In the genomic region with DNA sequence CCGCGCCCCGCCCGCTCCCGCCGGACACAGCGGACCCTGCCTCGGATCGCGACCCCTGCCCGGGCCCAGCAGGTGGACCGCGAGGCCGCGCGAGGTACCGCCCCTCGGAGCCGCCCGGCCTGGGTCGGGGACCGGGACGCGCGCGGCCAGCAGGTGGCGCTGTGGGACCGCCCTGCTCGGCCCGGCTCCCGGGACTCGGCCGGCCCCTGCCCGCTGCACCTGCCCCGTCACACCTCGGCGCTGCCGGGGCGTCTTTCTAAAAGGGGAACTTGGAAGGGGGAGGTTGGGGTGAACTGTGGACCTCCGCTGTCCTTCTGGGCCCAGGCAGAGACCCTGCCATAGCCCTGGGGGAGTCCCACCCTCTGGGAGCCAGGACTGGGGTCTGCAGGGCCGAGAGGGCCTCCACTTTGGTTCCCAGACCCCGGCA, we compare ENCODE assay signal across 8 cellular contexts. TPM values are rescaled to one million over a fixed set of nuclear protein-coding genes. Genes with fewer than 3 reads are reported as not detected.
A peak's percentile ranks its signal among the peaks of the same experiment; 100 is the strongest.
DNase-seq lines count a peak whose midpoint lies in the region; ATAC-seq, FAIRE-seq and TF ChIP-seq lines count a peak whose summit lies in the region.

No MANE protein-coding gene starts in this region.

- H4K20me1 ChIP-seq in keratinocyte (ENCODE audit: control insufficient read depth, extremely low read depth, insufficient read depth, low read length): no peaks in the 10 kb centered on the region

- no peaks in the 10 kb centered on the region for H3K9me1 ChIP-seq in keratinocyte (ENCODE audit: control insufficient read depth, extremely low read depth, insufficient read depth, low read length)

- H3K4me2 ChIP-seq in keratinocyte (ENCODE audit: control insufficient read depth, extremely low read depth, insufficient read depth, low read depth, low read length): no peak overlapping the region

- ATAC-seq in HG03354 (IDR thresholded peaks at IDR 0.05; ENCODE audit: poor library complexity, severe bottlenecking, unreplicated experiment) (peak; percentile 40), GM21526 (IDR thresholded peaks at IDR 0.05; ENCODE audit: low FRiP score, unreplicated experiment) (no peak)

- no peak overlapping the region for H3K27ac ChIP-seq in keratinocyte (ENCODE audit: control insufficient read depth, insufficient read depth, low read length)

- H3K9ac ChIP-seq in keratinocyte (ENCODE audit: control insufficient read depth, extremely low read depth, insufficient read depth, low read length): no peak overlapping the region

- no peak overlapping the region for H2AFZ ChIP-seq in keratinocyte (ENCODE audit: control insufficient read depth, low read length)

- H3K36me3 ChIP-seq in keratinocyte (ENCODE audit: control insufficient read depth in 2 of 2, extremely low read depth in 1 of 2, insufficient read depth in 2 of 2, low read length in 2 of 2): peaks cover 0 to 14% of the 10 kb centered on the region in 2 experiments

- H3K9me3 ChIP-seq in keratinocyte (ENCODE audit: control insufficient read depth, low read depth, low read length): no peaks in the 10 kb centered on the region

- H3K4me3 ChIP-seq in keratinocyte (ENCODE audit: control insufficient read depth in 2 of 3, extremely low read depth in 1 of 3, insufficient read depth in 2 of 3, low read depth in 1 of 3, low read length in 3 of 3): no peak overlapping the region

- FAIRE-seq in keratinocyte (lab: Jason Lieb, UNC): no peak

- DNase-seq in ELR (ENCODE audit: low read depth): peak; percentile 58
- DNase-seq in T-helper 22 cell (ENCODE audit: low read depth): peak; percentile 51
- DNase-seq in astrocyte of the hippocampus (ENCODE audit: low read depth, low spot score): peak; percentile 73
- no peak for DNase-seq in keratinocyte (ENCODE audit: low read depth, low spot score)
- peak in 2 of 3 donors; percentile 69 to 81 for DNase-seq in stimulated activated CD4-positive, alpha-beta T cell treated with anti-CD3 and anti-CD28 coated beads, TNF-alpha, amount 100 ng/mL, for 1 hour (ENCODE audit: low read depth in 3 of 3, low spot score in 1 of 3)
- DNase-seq in DMS79 (lab: John Stamatoyannopoulos, UW): no peak

- peaks cover 14% of the 10 kb centered on the region for H3K4me1 ChIP-seq in keratinocyte (ENCODE audit: control insufficient read depth, extremely low read depth, insufficient read depth, low read length)

- H3K27me3 ChIP-seq in keratinocyte (ENCODE audit: control insufficient read depth, extremely low read depth, insufficient read depth, low read length): peaks cover 8% of the 10 kb centered on the region

- TF ChIP-seq CTCF in keratinocyte (optimal IDR thresholded peaks at IDR 0.05 in 1 of 3, IDR thresholded peaks at IDR 0.05 in 1 of 3, conservative IDR thresholded peaks at IDR 0.05 in 1 of 3; ENCODE audit: extremely low read depth in 1 of 3, insufficient read depth in 2 of 3, low read length in 3 of 3): peak in 2 of 3 experiments; percentile 57 to 94

- no peaks in the 10 kb centered on the region for H3K79me2 ChIP-seq in keratinocyte (ENCODE audit: control insufficient read depth, insufficient read depth, low read length)

- dilution Hi-C loops in keratinocyte (cut with MboI; ENCODE audit: extremely low pct_ligation_motif_present, low sequenced_read_pairs): no loop called here

RNA-seq across cellular contexts. Expression of gene CRELD2, which starts 11.1 kb away (rescaled TPM):
- polyA plus RNA-seq in keratinocyte: 26.0 to 51.4 TPM (median 33.5 TPM) in 3 replicates
- 30.5 TPM for polyA plus RNA-seq in keratinocyte (2011; ENCODE audit: low read depth)
- polyA plus RNA-seq in keratinocyte (2011; cell fraction: cytosol; rRNA removed): 17.8 and 33.2 TPM in 2 replicates
- 58.9 and 65.6 TPM in 2 replicates for polyA plus RNA-seq in keratinocyte (2011; cell fraction: nucleus; rRNA removed)
- 18.0 and 48.4 TPM in 2 replicates for polyA plus RNA-seq in keratinocyte (2012; ENCODE audit: low replicate concordance)
- polyA minus RNA-seq in keratinocyte: 8.8 to 16.5 TPM (median 10.5 TPM) in 3 replicates
- 21.9 TPM for polyA minus RNA-seq in keratinocyte (2011; cell fraction: cytosol; rRNA and poly(A)+ RNA removed)
- polyA minus RNA-seq in keratinocyte (2011; cell fraction: nucleus; rRNA and poly(A)+ RNA removed): 8.8 and 10.9 TPM in 2 replicates

RNA-seq across cellular contexts. Expression of gene ALG12, which starts 11.3 kb away (rescaled TPM):
- polyA plus RNA-seq in keratinocyte: 6.3 to 9.0 TPM (median 7.1 TPM) in 3 replicates
- 3.2 TPM for polyA plus RNA-seq in keratinocyte (2011; ENCODE audit: low read depth)
- 3.0 and 6.0 TPM in 2 replicates for polyA plus RNA-seq in keratinocyte (2011; cell fraction: cytosol; rRNA removed)
- 10.5 and 14.2 TPM in 2 replicates for polyA plus RNA-seq in keratinocyte (2011; cell fraction: nucleus; rRNA removed)
- 5.7 and 10.1 TPM in 2 replicates for polyA plus RNA-seq in keratinocyte (2012; ENCODE audit: low replicate concordance)
- polyA minus RNA-seq in keratinocyte: 3.4 to 13.9 TPM (median 4.5 TPM) in 3 replicates
- 12.5 TPM for polyA minus RNA-seq in keratinocyte (2011; cell fraction: cytosol; rRNA and poly(A)+ RNA removed)
- 6.2 and 6.9 TPM in 2 replicates for polyA minus RNA-seq in keratinocyte (2011; cell fraction: nucleus; rRNA and poly(A)+ RNA removed)

RNA-seq across cellular contexts. Expression of gene PIM3, which starts 31.0 kb away (rescaled TPM):
- polyA plus RNA-seq in keratinocyte: 3.4 to 6.5 TPM (median 4.8 TPM) in 3 replicates
- polyA plus RNA-seq in keratinocyte (2011; ENCODE audit: low read depth): 3.3 TPM
- 2.7 and 6.4 TPM in 2 replicates for polyA plus RNA-seq in keratinocyte (2011; cell fraction: cytosol; rRNA removed)
- polyA plus RNA-seq in keratinocyte (2011; cell fraction: nucleus; rRNA removed): 8.9 and 11.7 TPM in 2 replicates
- polyA plus RNA-seq in keratinocyte (2012; ENCODE audit: low replicate concordance): 7.8 and 20.0 TPM in 2 replicates
- 1.6 to 4.4 TPM (median 2.3 TPM) in 3 replicates for polyA minus RNA-seq in keratinocyte
- polyA minus RNA-seq in keratinocyte (2011; cell fraction: cytosol; rRNA and poly(A)+ RNA removed): 10.7 TPM
- 5.5 and 8.2 TPM in 2 replicates for polyA minus RNA-seq in keratinocyte (2011; cell fraction: nucleus; rRNA and poly(A)+ RNA removed)

Comparison
In these comparisons a context has a peak if more than half of its experiments do, and no peak if none do; other contexts are left out.
1. DNase-seq: peak in ELR (single experiment), T-helper 22 cell (single experiment), astrocyte of the hippocampus (single experiment) and stimulated activated CD4-positive, alpha-beta T cell treated with anti-CD3 and anti-CD28 coated beads, TNF-alpha, amount 100 ng/mL, for 1 hour (2 of 3); none in keratinocyte (single experiment) and DMS79 (single experiment).